10 cellular contexts compared by ENCODE assay signal in genomic region chr20:37580069-37580468, GRCh38. TPM values are rescaled to one million over a fixed set of nuclear protein-coding genes. Genes with fewer than 3 reads are reported as not detected.
"Had no signal": no experiment of that assay in that cellular context is flagged by ENCODE, and none has a peak within 500 bp of the region (broad histone marks: within the 10 kb centered on the region; RNA-seq: fewer than 3 reads in every experiment).

No MANE protein-coding gene starts in this region.

- H3K4me2 ChIP-seq: GM23338, KMS-11 had no signal

- H3K27ac Mint-ChIP-seq: GM23338 had no signal

- H2AFZ ChIP-seq: GM23338 had no signal

- H3K27ac ChIP-seq: HL-60, KMS-11 had no signal

- H3K9me3 Mint-ChIP-seq: GM23338, H9 had no signal

- H3K4me3 ChIP-seq: GM23338 had no signal

- FAIRE-seq: H1, H54 had no signal

- H3K9ac ChIP-seq: KMS-11 had no signal

- DNase-seq: H9, HCEC 1CT, IMR-90, KBM-7 had no signal

- ATAC-seq: GM23338 had no signal

- H3K4me3 Mint-ChIP-seq: GM23338, H9 had no signal

RNA-seq across cellular contexts. Expression of gene NNAT, which starts 59.0 kb away (rescaled TPM):
- total RNA-seq: HT1080 had no signal
